Comparison of ENCODE assay signal across 16 cellular contexts in the genomic region with DNA sequence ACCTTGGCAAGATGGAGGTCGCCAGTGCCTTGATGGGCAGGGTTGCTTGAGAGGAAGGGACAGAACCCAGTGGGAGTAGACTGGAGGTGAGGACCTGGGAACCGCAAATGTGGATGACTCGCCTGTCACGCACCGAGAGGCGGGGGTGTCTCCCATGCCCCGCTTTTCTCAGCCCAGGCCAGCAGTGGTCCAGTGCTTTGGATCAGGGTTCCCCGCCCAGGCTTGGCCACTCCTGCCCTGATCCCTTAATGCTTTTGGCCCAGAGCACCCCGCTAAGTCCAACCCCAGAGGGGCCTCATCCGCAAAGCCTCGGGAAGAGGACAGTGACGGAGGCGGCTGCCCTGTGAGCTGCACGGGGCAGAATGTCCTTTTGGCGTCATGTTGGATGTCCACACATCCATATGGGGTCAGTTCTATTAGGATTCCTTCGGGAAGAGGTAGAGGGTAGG. TPM values are rescaled to one million over a fixed set of nuclear protein-coding genes. Genes with fewer than 3 reads are reported as not detected.
DNase-seq lines count a peak whose midpoint lies in the region; ATAC-seq and TF ChIP-seq lines count a peak whose summit lies in the region.
"Had no signal": no experiment of that assay in that cellular context is flagged by ENCODE, and none has a peak within 500 bp of the region (broad histone marks: within the 10 kb centered on the region; RNA-seq: fewer than 3 reads in every experiment).

No MANE protein-coding gene starts in this region.

- peaks cover 29% of the 10 kb centered on the region for H3K4me1 Mint-ChIP-seq in activated T-cell treated with anti-CD3 and anti-CD28 coated beads, Interleukin-2, amount 50 U/mL, for 24 hours (ENCODE audit: low read depth)
- H3K4me1 Mint-ChIP-seq in HFFc6 (ENCODE audit: low read depth), result 0 out of 2 replicates have a peak, but pooled peaks cover 7% of the 10 kb centered on the region
- peaks cover 24% of the 10 kb centered on the region for H3K4me1 Mint-ChIP-seq in brain
- H3K4me1 Mint-ChIP-seq in osteocyte (ENCODE audit: unreplicated experiment), result peaks cover 12% of the 10 kb centered on the region

- TF ChIP-seq CTCF in HFFc6 (IDR thresholded peaks at IDR 0.05), result no peak
- TF ChIP-seq CTCF in brain (conservative IDR thresholded peaks at IDR 0.05), result no peak
- TF ChIP-seq CTCF in osteocyte (IDR thresholded peaks at IDR 0.05), result no peak

- H3K27ac Mint-ChIP-seq in activated T-cell treated with anti-CD3 and anti-CD28 coated beads, Interleukin-2, amount 50 U/mL, for 24 hours, result peak overlapping the region; percentile 63
- H3K27ac Mint-ChIP-seq in HFFc6 (no peak overlapping the region), brain (peak overlapping the region in 1 of 5 experiments; percentile 87), osteocyte (ENCODE audit: unreplicated experiment) (no peak overlapping the region)

- peaks cover 6% of the 10 kb centered on the region for H3K27me3 Mint-ChIP-seq in activated T-cell treated with anti-CD3 and anti-CD28 coated beads, Interleukin-2, amount 50 U/mL, for 24 hours
- H3K27me3 Mint-ChIP-seq in HFFc6 (ENCODE audit: insufficient read depth) (peaks cover 2% of the 10 kb centered on the region), brain (no peaks in the 10 kb centered on the region), osteocyte (ENCODE audit: unreplicated experiment) (no peaks in the 10 kb centered on the region)

- peaks cover 45% of the 10 kb centered on the region for H3K36me3 Mint-ChIP-seq in activated T-cell treated with anti-CD3 and anti-CD28 coated beads, Interleukin-2, amount 50 U/mL, for 24 hours (ENCODE audit: low read depth)
- peaks cover 4% of the 10 kb centered on the region; the same call in 1 of the 2 replicates for H3K36me3 Mint-ChIP-seq in HFFc6 (ENCODE audit: low read depth)
- H3K36me3 Mint-ChIP-seq in brain, result peaks cover 20% of the 10 kb centered on the region
- peaks cover 16% of the 10 kb centered on the region for H3K36me3 Mint-ChIP-seq in osteocyte (ENCODE audit: unreplicated experiment)

- no peak for ATAC-seq in GM18873 (IDR thresholded peaks at IDR 0.05; ENCODE audit: low FRiP score, unreplicated experiment)
- ATAC-seq: left colon had no signal

- H3K9me3 Mint-ChIP-seq in activated T-cell treated with anti-CD3 and anti-CD28 coated beads, Interleukin-2, amount 50 U/mL, for 24 hours, result peaks cover 1% of the 10 kb centered on the region
- H3K9me3 Mint-ChIP-seq in HFFc6 (no peaks in the 10 kb centered on the region), brain (peaks cover 0 to 2% (median under 1%) of the 10 kb centered on the region in 5 experiments), osteocyte (ENCODE audit: unreplicated experiment) (no peaks in the 10 kb centered on the region)

- peak overlapping the region; percentile 92 for H3K4me3 Mint-ChIP-seq in activated T-cell treated with anti-CD3 and anti-CD28 coated beads, Interleukin-2, amount 50 U/mL, for 24 hours
- H3K4me3 Mint-ChIP-seq in HFFc6 (0 out of 2 replicates have a peak overlapping the region, but pooled peaks have one; percentile 22), brain (peak overlapping the region; percentile 81 to 92 (median 89)), osteocyte (ENCODE audit: unreplicated experiment) (peak overlapping the region; percentile 94)

- DNase-seq in activated T-cell treated with anti-CD3 and anti-CD28 coated beads, Interleukin-2, amount 50 U/mL, for 24 hours, result no peak
- no peak for DNase-seq in activated T-cell treated with anti-CD3 and anti-CD28 coated beads, Interleukin-2, amount 50 U/mL, for 48 hours
- no peak for DNase-seq in HFFc6
- no peak for DNase-seq in osteocyte (ENCODE audit: extremely low spot score, unreplicated experiment)
- DNase-seq in iPS-NIHi11 (ENCODE audit: low spot score), result no peak
- no peak for DNase-seq in hypothalamus (lab: John Stamatoyannopoulos, UW)
- DNase-seq: caudate nucleus, left colon, NCI-H2171, NCI-H82, PC-9, uterus had no signal

RNA-seq across cellular contexts. Expression of gene MRPS2, which starts 2.4 kb away (rescaled TPM):
- 10 to 100 TPM; 37.5 to 43.3 (median 38.6) TPM for total RNA-seq in HFFc6 (2021; fragmentation: NEBNext Ultra II Directional; extraction: Animal tissue kit (Norgen Biotek cat#: 25700))
- polyA plus RNA-seq in brain (ENCODE audit: insufficient read depth, low read depth, low replicate concordance), result 64.0 TPM
- total RNA-seq in osteocyte, result 33.4 and 35.6 TPM in 2 replicates

RNA-seq across cellular contexts. Expression of gene LCN1, which starts 18.3 kb away (rescaled TPM):
- under 1 TPM in 2 of 6 experiments, not detected in 4; 0.28 to 0.46 TPM for total RNA-seq in HFFc6 (2021; fragmentation: NEBNext Ultra II Directional; extraction: Animal tissue kit (Norgen Biotek cat#: 25700))
- not detected for polyA plus RNA-seq in brain (ENCODE audit: insufficient read depth, low read depth, low replicate concordance)
- not detected in 2 replicates for total RNA-seq in osteocyte
- total RNA-seq: hepatocyte, left colon, PC-9, pulmonary artery endothelial cell had no signal
- polyA plus RNA-seq: hepatocyte had no signal

RNA-seq across cellular contexts. Expression of gene PPP1R26, which starts 23.3 kb away (rescaled TPM):
- 10 to 100 TPM; 10.6 to 14.9 (median 11.0) TPM for total RNA-seq in HFFc6 (2021; fragmentation: NEBNext Ultra II Directional; extraction: Animal tissue kit (Norgen Biotek cat#: 25700))
- 20.1 TPM for polyA plus RNA-seq in brain (ENCODE audit: insufficient read depth, low read depth, low replicate concordance)
- total RNA-seq in osteocyte, result 19.5 and 21.1 TPM in 2 replicates

RNA-seq across cellular contexts. Expression of gene OBP2A, which starts 43.0 kb away (rescaled TPM):
- not detected for total RNA-seq in HFFc6 (2021; fragmentation: NEBNext Ultra II Directional; extraction: Animal tissue kit (Norgen Biotek cat#: 25700))
- not detected for polyA plus RNA-seq in brain (ENCODE audit: insufficient read depth, low read depth, low replicate concordance)
- total RNA-seq in osteocyte, result not detected in 2 replicates
- total RNA-seq: hepatocyte, left colon, PC-9, pulmonary artery endothelial cell, uterus had no signal
- polyA plus RNA-seq: hepatocyte had no signal

RNA-seq across cellular contexts. Expression of gene PAEP, which starts 58.7 kb away (rescaled TPM):
- not detected for total RNA-seq in HFFc6 (2021; fragmentation: NEBNext Ultra II Directional; extraction: Animal tissue kit (Norgen Biotek cat#: 25700))
- not detected for polyA plus RNA-seq in brain (ENCODE audit: insufficient read depth, low read depth, low replicate concordance)
- total RNA-seq in osteocyte, result not detected in 2 replicates
- total RNA-seq: hepatocyte, left colon, PC-9, pulmonary artery endothelial cell, uterus had no signal
- polyA plus RNA-seq: hepatocyte had no signal

Comparison
In these comparisons a context has a peak if more than half of its experiments do, and no peak if none do; other contexts are left out.
1. H3K4me3 Mint-ChIP-seq: peak in every context shown above with its lines; median percentile 94 in osteocyte; 92 in activated T-cell treated with anti-CD3 and anti-CD28 coated beads, Interleukin-2, amount 50 U/mL, for 24 hours; 89 in brain; 22 in HFFc6.